ENCODE assay signal across 2 cellular contexts in the genomic region with DNA sequence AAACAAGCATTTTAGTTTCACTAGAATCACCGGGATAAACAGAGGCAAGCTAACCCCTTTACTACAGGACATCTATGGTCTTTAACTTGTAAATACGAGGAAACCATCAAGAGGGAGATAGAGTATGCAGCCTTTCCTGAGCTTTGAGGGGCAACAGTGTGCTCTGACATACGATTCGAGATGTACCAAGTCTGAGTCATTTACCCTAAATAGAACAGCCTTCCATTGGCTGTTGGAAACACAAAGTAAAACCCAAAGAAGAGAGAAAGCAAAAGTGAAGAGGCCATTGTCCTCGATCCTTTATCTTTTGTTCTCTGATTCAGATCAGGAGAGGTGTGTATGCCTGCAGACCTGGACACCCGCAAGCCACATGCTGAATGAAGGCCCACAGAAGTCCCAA.
TF ChIP-seq lines count a peak whose summit lies in the region.

No MANE protein-coding gene starts in this region.

TF ChIP-seq in GM12878, 131 proteins besides CTCF, POLR2A, EP300 and RAD21:
- TF ChIP-seq KDM1A (IDR thresholded peaks at IDR 0.05; ENCODE audit: borderline replicate concordance) (no peak), HDAC2 (IDR thresholded peaks at IDR 0.05) (no peak), TARDBP (IDR thresholded peaks at IDR 0.05; ENCODE audit: borderline replicate concordance) (no peak), SREBF1 (IDR thresholded peaks at IDR 0.05; ENCODE audit: low read length) (no peak), JUND (IDR thresholded peaks at IDR 0.05; ENCODE audit: low read depth, low read length) (no peak), BMI1 (IDR thresholded peaks at IDR 0.05; ENCODE audit: borderline replicate concordance) (no peak)
- TF ChIP-seq, protein P1, sequence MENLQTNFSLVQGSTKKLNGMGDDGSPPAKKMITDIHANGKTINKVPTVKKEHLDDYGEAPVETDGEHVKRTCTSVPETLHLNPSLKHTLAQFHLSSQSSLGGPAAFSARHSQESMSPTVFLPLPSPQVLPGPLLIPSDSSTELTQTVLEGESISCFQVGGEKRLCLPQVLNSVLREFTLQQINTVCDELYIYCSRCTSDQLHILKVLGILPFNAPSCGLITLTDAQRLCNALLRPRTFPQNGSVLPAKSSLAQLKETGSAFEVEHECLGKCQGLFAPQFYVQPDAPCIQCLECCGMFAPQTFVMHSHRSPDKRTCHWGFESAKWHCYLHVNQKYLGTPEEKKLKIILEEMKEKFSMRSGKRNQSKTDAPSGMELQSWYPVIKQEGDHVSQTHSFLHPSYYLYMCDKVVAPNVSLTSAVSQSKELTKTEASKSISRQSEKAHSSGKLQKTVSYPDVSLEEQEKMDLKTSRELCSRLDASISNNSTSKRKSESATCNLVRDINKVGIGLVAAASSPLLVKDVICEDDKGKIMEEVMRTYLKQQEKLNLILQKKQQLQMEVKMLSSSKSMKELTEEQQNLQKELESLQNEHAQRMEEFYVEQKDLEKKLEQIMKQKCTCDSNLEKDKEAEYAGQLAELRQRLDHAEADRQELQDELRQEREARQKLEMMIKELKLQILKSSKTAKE (IDR thresholded peaks at IDR 0.05; ENCODE audit: low read depth, poor library complexity, severe bottlenecking), result no peak
- TF ChIP-seq, protein P2, sequence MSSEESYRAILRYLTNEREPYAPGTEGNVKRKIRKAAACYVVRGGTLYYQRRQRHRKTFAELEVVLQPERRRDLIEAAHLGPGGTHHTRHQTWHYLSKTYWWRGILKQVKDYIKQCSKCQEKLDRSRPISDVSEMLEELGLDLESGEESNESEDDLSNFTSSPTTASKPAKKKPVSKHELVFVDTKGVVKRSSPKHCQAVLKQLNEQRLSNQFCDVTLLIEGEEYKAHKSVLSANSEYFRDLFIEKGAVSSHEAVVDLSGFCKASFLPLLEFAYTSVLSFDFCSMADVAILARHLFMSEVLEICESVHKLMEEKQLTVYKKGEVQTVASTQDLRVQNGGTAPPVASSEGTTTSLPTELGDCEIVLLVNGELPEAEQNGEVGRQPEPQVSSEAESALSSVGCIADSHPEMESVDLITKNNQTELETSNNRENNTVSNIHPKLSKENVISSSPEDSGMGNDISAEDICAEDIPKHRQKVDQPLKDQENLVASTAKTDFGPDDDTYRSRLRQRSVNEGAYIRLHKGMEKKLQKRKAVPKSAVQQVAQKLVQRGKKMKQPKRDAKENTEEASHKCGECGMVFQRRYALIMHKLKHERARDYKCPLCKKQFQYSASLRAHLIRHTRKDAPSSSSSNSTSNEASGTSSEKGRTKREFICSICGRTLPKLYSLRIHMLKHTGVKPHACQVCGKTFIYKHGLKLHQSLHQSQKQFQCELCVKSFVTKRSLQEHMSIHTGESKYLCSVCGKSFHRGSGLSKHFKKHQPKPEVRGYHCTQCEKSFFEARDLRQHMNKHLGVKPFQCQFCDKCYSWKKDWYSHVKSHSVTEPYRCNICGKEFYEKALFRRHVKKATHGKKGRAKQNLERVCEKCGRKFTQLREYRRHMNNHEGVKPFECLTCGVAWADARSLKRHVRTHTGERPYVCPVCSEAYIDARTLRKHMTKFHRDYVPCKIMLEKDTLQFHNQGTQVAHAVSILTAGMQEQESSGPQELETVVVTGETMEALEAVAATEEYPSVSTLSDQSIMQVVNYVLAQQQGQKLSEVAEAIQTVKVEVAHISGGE (CRISPR knock-in tag; IDR thresholded peaks at IDR 0.05), result no peak
- TF ChIP-seq, protein P3, sequence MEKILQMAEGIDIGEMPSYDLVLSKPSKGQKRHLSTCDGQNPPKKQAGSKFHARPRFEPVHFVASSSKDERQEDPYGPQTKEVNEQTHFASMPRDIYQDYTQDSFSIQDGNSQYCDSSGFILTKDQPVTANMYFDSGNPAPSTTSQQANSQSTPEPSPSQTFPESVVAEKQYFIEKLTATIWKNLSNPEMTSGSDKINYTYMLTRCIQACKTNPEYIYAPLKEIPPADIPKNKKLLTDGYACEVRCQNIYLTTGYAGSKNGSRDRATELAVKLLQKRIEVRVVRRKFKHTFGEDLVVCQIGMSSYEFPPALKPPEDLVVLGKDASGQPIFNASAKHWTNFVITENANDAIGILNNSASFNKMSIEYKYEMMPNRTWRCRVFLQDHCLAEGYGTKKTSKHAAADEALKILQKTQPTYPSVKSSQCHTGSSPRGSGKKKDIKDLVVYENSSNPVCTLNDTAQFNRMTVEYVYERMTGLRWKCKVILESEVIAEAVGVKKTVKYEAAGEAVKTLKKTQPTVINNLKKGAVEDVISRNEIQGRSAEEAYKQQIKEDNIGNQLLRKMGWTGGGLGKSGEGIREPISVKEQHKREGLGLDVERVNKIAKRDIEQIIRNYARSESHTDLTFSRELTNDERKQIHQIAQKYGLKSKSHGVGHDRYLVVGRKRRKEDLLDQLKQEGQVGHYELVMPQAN (conservative IDR thresholded peaks at IDR 0.05), result no peak

TF ChIP-seq in HEK293T, 16 proteins besides CTCF, POLR2A, EP300 and RAD21:
- TF ChIP-seq L3MBTL2 (conservative IDR thresholded peaks at IDR 0.05) (no peak), CTBP1 (IDR thresholded peaks at IDR 0.05; ENCODE audit: borderline replicate concordance) (no peak), NFRKB (IDR thresholded peaks at IDR 0.05) (no peak), SUZ12 (IDR thresholded peaks at IDR 0.05) (no peak), LEF1 (IDR thresholded peaks at IDR 0.05; ENCODE audit: borderline replicate concordance) (no peak), ELF4 (IDR thresholded peaks at IDR 0.05) (no peak), BHLHE40 (IDR thresholded peaks at IDR 0.05; ENCODE audit: borderline replicate concordance) (no peak), TARDBP (IDR thresholded peaks at IDR 0.05) (no peak), HDGF (IDR thresholded peaks at IDR 0.05; ENCODE audit: borderline replicate concordance) (no peak), FOXA1 (IDR thresholded peaks at IDR 0.05) (no peak), ZNF384 (IDR thresholded peaks at IDR 0.05) (no peak), ARNT (IDR thresholded peaks at IDR 0.05) (no peak), FOXM1 (IDR thresholded peaks at IDR 0.05; ENCODE audit: borderline replicate concordance) (no peak), FOXK2 (IDR thresholded peaks at IDR 0.05) (no peak), SP1 (IDR thresholded peaks at IDR 0.05) (no peak)
- TF ChIP-seq, protein P4, sequence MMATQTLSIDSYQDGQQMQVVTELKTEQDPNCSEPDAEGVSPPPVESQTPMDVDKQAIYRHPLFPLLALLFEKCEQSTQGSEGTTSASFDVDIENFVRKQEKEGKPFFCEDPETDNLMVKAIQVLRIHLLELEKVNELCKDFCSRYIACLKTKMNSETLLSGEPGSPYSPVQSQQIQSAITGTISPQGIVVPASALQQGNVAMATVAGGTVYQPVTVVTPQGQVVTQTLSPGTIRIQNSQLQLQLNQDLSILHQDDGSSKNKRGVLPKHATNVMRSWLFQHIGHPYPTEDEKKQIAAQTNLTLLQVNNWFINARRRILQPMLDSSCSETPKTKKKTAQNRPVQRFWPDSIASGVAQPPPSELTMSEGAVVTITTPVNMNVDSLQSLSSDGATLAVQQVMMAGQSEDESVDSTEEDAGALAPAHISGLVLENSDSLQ (IDR thresholded peaks at IDR 0.05), result no peak
TF ChIP-seq in HEK293T: peak in this region for 0.
